ENCODE assay signal across 13 cellular contexts in the genomic region with DNA sequence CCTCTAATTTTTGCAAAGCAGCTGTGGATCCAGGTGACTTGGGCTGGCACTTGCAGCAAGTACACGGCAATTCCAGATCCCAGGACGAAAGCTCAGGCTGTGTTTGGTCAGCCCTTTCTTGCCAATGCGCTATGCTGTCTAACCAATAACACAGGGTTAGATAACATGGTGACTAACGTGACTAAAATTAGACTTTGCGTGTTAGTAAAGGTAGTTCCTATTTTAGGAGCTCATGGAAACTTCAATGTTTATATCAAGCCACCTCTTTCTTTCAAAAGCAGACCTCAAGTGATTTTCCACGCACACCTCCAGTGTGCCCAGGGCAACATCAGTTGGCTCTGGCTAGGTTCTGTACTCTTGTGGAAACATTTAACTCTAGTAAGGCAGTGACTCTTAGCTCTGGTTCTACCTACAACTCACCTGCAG. TPM values are rescaled to one million over a fixed set of nuclear protein-coding genes. Genes with fewer than 3 reads are reported as not detected.
DNase-seq lines count a peak whose midpoint lies in the region; ATAC-seq and TF ChIP-seq lines count a peak whose summit lies in the region.
"Had no signal": no experiment of that assay in that cellular context is flagged by ENCODE, and none has a peak within 500 bp of the region (broad histone marks: within the 10 kb centered on the region; RNA-seq: fewer than 3 reads in every experiment).

No MANE protein-coding gene starts in this region.

- H3K36me3 ChIP-seq in cardiac muscle cell, result no peaks in the 10 kb centered on the region
- H3K36me3 ChIP-seq: right lobe of liver had no signal

- no peaks in the 10 kb centered on the region for H3K27me3 ChIP-seq in cardiac muscle cell
- H3K27me3 ChIP-seq: hepatocyte, right lobe of liver had no signal

- peak overlapping the region; percentile 28 for H3K27ac Mint-ChIP-seq in activated CD8-positive, alpha-beta T cell treated with anti-CD3 and anti-CD28 coated beads for 36 hours
- H3K27ac Mint-ChIP-seq in activated CD8-positive, alpha-beta T cell treated with anti-CD3 and anti-CD28 coated beads, Interleukin-2, amount 10 ng/mL, durations not matched to agents 7 days and 5 days, result no peak overlapping the region
- H3K27ac Mint-ChIP-seq in T-helper 2 cell treated with Interferon-gamma antibody and Interleukin-4, amounts not matched to agents 5 μg/mL and 100 μg/mL, for 36 hours, result peak overlapping the region; percentile 28
- H3K27ac Mint-ChIP-seq in stimulated activated naive CD8-positive, alpha-beta T cell treated with anti-CD3 and anti-CD28 coated beads, Interleukin-15, Interleukin-2, amounts not matched to agents 100 ng/mL and 50 ng/mL, for 24 hours, result peak overlapping the region; percentile 27
- H3K27ac Mint-ChIP-seq: WTC11 had no signal

- TF ChIP-seq CTCF in activated CD8-positive, alpha-beta T cell treated with anti-CD3 and anti-CD28 coated beads for 36 hours (IDR thresholded peaks at IDR 0.05), result no peak
- TF ChIP-seq CTCF in cardiac muscle cell (IDR thresholded peaks at IDR 0.05; ENCODE audit: low read depth, low read length), result no peak

- peak; percentile 10 for ATAC-seq in activated CD8-positive, alpha-beta T cell treated with anti-CD3 and anti-CD28 coated beads for 36 hours
- ATAC-seq in activated CD8-positive, alpha-beta T cell treated with anti-CD3 and anti-CD28 coated beads, Interleukin-2, amount 10 ng/mL, durations not matched to agents 7 days and 5 days, result no peak
- ATAC-seq in GM18870 (IDR thresholded peaks at IDR 0.05; ENCODE audit: unreplicated experiment), result no peak
- ATAC-seq: naive thymus-derived CD4-positive, alpha-beta T cell; right lobe of liver; WTC11 had no signal

- H3K9me3 Mint-ChIP-seq in activated CD8-positive, alpha-beta T cell treated with anti-CD3 and anti-CD28 coated beads for 36 hours, result no peaks in the 10 kb centered on the region
- H3K9me3 Mint-ChIP-seq in activated CD8-positive, alpha-beta T cell treated with anti-CD3 and anti-CD28 coated beads, Interleukin-2, amount 10 ng/mL, durations not matched to agents 7 days and 5 days (ENCODE audit: insufficient read depth), result no peaks in the 10 kb centered on the region
- no peaks in the 10 kb centered on the region for H3K9me3 Mint-ChIP-seq in T-helper 2 cell treated with Interferon-gamma antibody and Interleukin-4, amounts not matched to agents 5 μg/mL and 100 μg/mL, for 36 hours
- H3K9me3 Mint-ChIP-seq in stimulated activated naive CD8-positive, alpha-beta T cell treated with anti-CD3 and anti-CD28 coated beads, Interleukin-15, Interleukin-2, amounts not matched to agents 100 ng/mL and 50 ng/mL, for 24 hours, result no peaks in the 10 kb centered on the region
- H3K9me3 Mint-ChIP-seq: WTC11 had no signal

- H3K27me3 Mint-ChIP-seq in activated CD8-positive, alpha-beta T cell treated with anti-CD3 and anti-CD28 coated beads for 36 hours, result no peaks in the 10 kb centered on the region
- H3K27me3 Mint-ChIP-seq in activated CD8-positive, alpha-beta T cell treated with anti-CD3 and anti-CD28 coated beads, Interleukin-2, amount 10 ng/mL, durations not matched to agents 7 days and 5 days (ENCODE audit: low read depth), result peaks cover 2% of the 10 kb centered on the region
- H3K27me3 Mint-ChIP-seq in T-helper 2 cell treated with Interferon-gamma antibody and Interleukin-4, amounts not matched to agents 5 μg/mL and 100 μg/mL, for 36 hours (ENCODE audit: low read depth), result no peaks in the 10 kb centered on the region
- peaks cover 9% of the 10 kb centered on the region for H3K27me3 Mint-ChIP-seq in stimulated activated naive CD8-positive, alpha-beta T cell treated with anti-CD3 and anti-CD28 coated beads, Interleukin-15, Interleukin-2, amounts not matched to agents 100 ng/mL and 50 ng/mL, for 24 hours

- H3K36me3 Mint-ChIP-seq in activated CD8-positive, alpha-beta T cell treated with anti-CD3 and anti-CD28 coated beads for 36 hours (ENCODE audit: low read depth), result no peaks in the 10 kb centered on the region
- peaks cover 69% of the 10 kb centered on the region for H3K36me3 Mint-ChIP-seq in activated CD8-positive, alpha-beta T cell treated with anti-CD3 and anti-CD28 coated beads, Interleukin-2, amount 10 ng/mL, durations not matched to agents 7 days and 5 days (ENCODE audit: low read depth)
- H3K36me3 Mint-ChIP-seq in T-helper 2 cell treated with Interferon-gamma antibody and Interleukin-4, amounts not matched to agents 5 μg/mL and 100 μg/mL, for 36 hours (ENCODE audit: low read depth), result peaks cover 63% of the 10 kb centered on the region
- no peaks in the 10 kb centered on the region for H3K36me3 Mint-ChIP-seq in stimulated activated naive CD8-positive, alpha-beta T cell treated with anti-CD3 and anti-CD28 coated beads, Interleukin-15, Interleukin-2, amounts not matched to agents 100 ng/mL and 50 ng/mL, for 24 hours (ENCODE audit: low read depth)

- no peak overlapping the region for H3K4me3 ChIP-seq in cardiac muscle cell
- H3K4me3 ChIP-seq: hepatocyte, right lobe of liver had no signal

- peak; percentile 25 for DNase-seq in activated CD8-positive, alpha-beta T cell treated with anti-CD3 and anti-CD28 coated beads for 36 hours
- DNase-seq in activated CD8-positive, alpha-beta T cell treated with anti-CD3 and anti-CD28 coated beads, Interleukin-2, amount 10 ng/mL, durations not matched to agents 7 days and 5 days, result no peak
- no peak for DNase-seq in T-helper 2 cell treated with Interferon-gamma antibody and Interleukin-4, amounts not matched to agents 5 μg/mL and 100 μg/mL, for 36 hours (ENCODE audit: low spot score)
- peak; percentile 35 to 37 for DNase-seq in cardiac muscle cell (ENCODE audit: low read depth in 1 of 2, low spot score in 1 of 2)
- DNase-seq in SKM-1 treated with dmso at 0.1 percent for 144 hours (lab: John Stamatoyannopoulos, UW; ENCODE audit: unreplicated experiment), result no peak
- DNase-seq in NCI-H128 (lab: John Stamatoyannopoulos, UW; ENCODE audit: unreplicated experiment), result no peak
- DNase-seq: naive thymus-derived CD4-positive, alpha-beta T cell; NCI-H2171 treated with DMSO at 0.1 percent for 48 hours; right lobe of liver had no signal

- POLR2A ChIA-PET in activated CD8-positive, alpha-beta T cell treated with anti-CD3 and anti-CD28 coated beads for 36 hours (lab: Charles Lee), result interaction anchor here (0.7 to 1.2 kb wide), 2 partner anchors 8 to 10 kb away, joined by 4 read pairs; no protein-coding TSS in a partner anchor
- POLR2A ChIA-PET in activated CD8-positive, alpha-beta T cell treated with anti-CD3 and anti-CD28 coated beads, Interleukin-2, amount 10 ng/mL, durations not matched to agents 7 days and 5 days (lab: Charles Lee), result interaction anchor here (0.7 kb wide), 1 partner anchor 1895 kb away, joined by 3 read pairs; no protein-coding TSS in a partner anchor

- H3K4me1 Mint-ChIP-seq in activated CD8-positive, alpha-beta T cell treated with anti-CD3 and anti-CD28 coated beads for 36 hours (ENCODE audit: low read depth), result peaks cover 51% of the 10 kb centered on the region
- peaks cover 87% of the 10 kb centered on the region for H3K4me1 Mint-ChIP-seq in activated CD8-positive, alpha-beta T cell treated with anti-CD3 and anti-CD28 coated beads, Interleukin-2, amount 10 ng/mL, durations not matched to agents 7 days and 5 days (ENCODE audit: low read depth)
- peaks cover 83% of the 10 kb centered on the region for H3K4me1 Mint-ChIP-seq in T-helper 2 cell treated with Interferon-gamma antibody and Interleukin-4, amounts not matched to agents 5 μg/mL and 100 μg/mL, for 36 hours (ENCODE audit: low read depth)
- H3K4me1 Mint-ChIP-seq in stimulated activated naive CD8-positive, alpha-beta T cell treated with anti-CD3 and anti-CD28 coated beads, Interleukin-15, Interleukin-2, amounts not matched to agents 100 ng/mL and 50 ng/mL, for 24 hours (ENCODE audit: low read depth), result peaks cover 84% of the 10 kb centered on the region
- H3K4me1 Mint-ChIP-seq: WTC11 had no signal

- intact Hi-C loops in activated CD8-positive, alpha-beta T cell treated with anti-CD3 and anti-CD28 coated beads for 36 hours (cut with micrococcal nuclease), result loop anchor here (5.0 kb wide), 1 partner anchor 46 kb away; no protein-coding TSS in a partner anchor

- H3K4me1 ChIP-seq in cardiac muscle cell (ENCODE audit: low read depth), result peaks cover 9% of the 10 kb centered on the region
- H3K4me1 ChIP-seq: right lobe of liver had no signal

- H3K27ac ChIP-seq in cardiac muscle cell, result peak overlapping the region; percentile 43
- H3K27ac ChIP-seq: hepatocyte, right lobe of liver had no signal

- no peak overlapping the region for H3K4me3 Mint-ChIP-seq in activated CD8-positive, alpha-beta T cell treated with anti-CD3 and anti-CD28 coated beads for 36 hours
- H3K4me3 Mint-ChIP-seq in activated CD8-positive, alpha-beta T cell treated with anti-CD3 and anti-CD28 coated beads, Interleukin-2, amount 10 ng/mL, durations not matched to agents 7 days and 5 days, result no peak overlapping the region
- peak overlapping the region; percentile 29 for H3K4me3 Mint-ChIP-seq in T-helper 2 cell treated with Interferon-gamma antibody and Interleukin-4, amounts not matched to agents 5 μg/mL and 100 μg/mL, for 36 hours
- no peak overlapping the region for H3K4me3 Mint-ChIP-seq in stimulated activated naive CD8-positive, alpha-beta T cell treated with anti-CD3 and anti-CD28 coated beads, Interleukin-15, Interleukin-2, amounts not matched to agents 100 ng/mL and 50 ng/mL, for 24 hours
- H3K4me3 Mint-ChIP-seq: WTC11 had no signal

- CTCF ChIA-PET in activated CD8-positive, alpha-beta T cell treated with anti-CD3 and anti-CD28 coated beads for 36 hours (lab: Charles Lee), result interaction anchor here (2.9 kb wide), 1 partner anchor 72 kb away, joined by 15 read pairs; no protein-coding TSS in a partner anchor
- CTCF ChIA-PET in activated CD8-positive, alpha-beta T cell treated with anti-CD3 and anti-CD28 coated beads, Interleukin-2, amount 10 ng/mL, durations not matched to agents 7 days and 5 days (lab: Charles Lee), result interaction anchor here (0.9 to 1.4 kb wide), 5 partner anchors 58 to 97 kb away, joined by 3 to 6 read pairs (median 4); no protein-coding TSS in a partner anchor

- H3K9me3 ChIP-seq in cardiac muscle cell (ENCODE audit: low read depth), result no peaks in the 10 kb centered on the region
- H3K9me3 ChIP-seq: right lobe of liver had no signal

RNA-seq across cellular contexts. Expression of a gene that starts 32.5 kb away (rescaled TPM):
- under 1 TPM; 0.32 to 0.36 TPM for total RNA-seq in activated CD8-positive, alpha-beta T cell treated with anti-CD3 and anti-CD28 coated beads for 36 hours
- total RNA-seq in activated CD8-positive, alpha-beta T cell treated with anti-CD3 and anti-CD28 coated beads, Interleukin-2, amount 10 ng/mL, durations not matched to agents 7 days and 5 days, result 10 to 100 TPM; 16.4 to 17.7 TPM
- total RNA-seq in cardiac muscle cell, result 0.04 and 0.12 TPM in 2 replicates
- polyA plus RNA-seq in cardiac muscle cell, result 0.24 TPM in 1 of 2 replicates, not detected in the other

Comparison
In these comparisons a context has a peak if more than half of its experiments do, and no peak if none do; other contexts are left out.
1. DNase-seq: peak in activated CD8-positive, alpha-beta T cell treated with anti-CD3 and anti-CD28 coated beads for 36 hours (single experiment) and cardiac muscle cell (2 of 2); none in activated CD8-positive, alpha-beta T cell treated with anti-CD3 and anti-CD28 coated beads, Interleukin-2, amount 10 ng/mL, durations not matched to agents 7 days and 5 days (single experiment), T-helper 2 cell treated with Interferon-gamma antibody and Interleukin-4, amounts not matched to agents 5 μg/mL and 100 μg/mL, for 36 hours (single experiment), SKM-1 treated with dmso at 0.1 percent for 144 hours (single experiment) and NCI-H128 (single experiment).
2. RNA of a gene that starts 32.5 kb away (total RNA-seq): 16.4 to 17.7 TPM in activated CD8-positive, alpha-beta T cell treated with anti-CD3 and anti-CD28 coated beads, Interleukin-2, amount 10 ng/mL, durations not matched to agents 7 days and 5 days; 0.32 to 0.36 TPM in activated CD8-positive, alpha-beta T cell treated with anti-CD3 and anti-CD28 coated beads for 36 hours and 0.04 to 0.12 TPM in cardiac muscle cell; every median in the first group is over 10 times any median in the second.